ENCODE assay signal across 8 cellular contexts in the genomic region with DNA sequence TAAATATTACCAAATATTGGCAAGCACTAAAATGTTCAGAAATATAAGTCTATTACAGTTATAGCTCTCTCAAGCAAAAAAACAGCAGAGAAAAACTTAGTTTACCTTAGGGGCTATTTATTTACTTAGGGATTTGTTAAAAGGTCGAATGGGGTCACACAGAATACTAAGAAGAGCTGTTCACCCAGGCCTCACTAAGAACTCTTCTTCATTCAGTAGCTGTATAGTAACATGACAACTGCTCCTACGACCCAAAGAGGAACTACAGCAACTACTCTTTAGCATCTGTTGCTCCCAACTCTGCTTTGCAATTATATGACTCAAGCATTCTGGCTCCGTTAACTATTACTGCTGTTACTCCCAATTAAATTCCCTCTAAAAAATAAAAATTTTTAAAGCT.
DNase-seq lines count a peak whose midpoint lies in the region; FAIRE-seq and TF ChIP-seq lines count a peak whose summit lies in the region.
"Not testable (repeated sequence)": the region's sequence is repeated elsewhere in the genome, so short reads cannot be mapped to it uniquely, and the experiment has no call there.

No MANE protein-coding gene starts in this region.

- not testable (repeated sequence) for H2AFZ ChIP-seq in Karpas-422 (ENCODE audit: low read length)

- H3K4me3 Mint-ChIP-seq in activated CD4-positive, alpha-beta T cell treated with anti-CD3 and anti-CD28 coated beads, Interleukin-2, amount 10 ng/mL, durations not matched to agents 24 days and 14 days; nephron progenitor cell: not testable (repeated sequence)

- not testable (repeated sequence) for H3K4me3 ChIP-seq in Karpas-422 (ENCODE audit: low read length); bronchial epithelial cell (ENCODE audit: low read depth, low read length); fibroblast of mammary gland (ENCODE audit: control insufficient read depth, low read depth, low read length)

- TF ChIP-seq CTCF in bronchial epithelial cell (IDR thresholded peaks at IDR 0.05; ENCODE audit: insufficient read depth, low read length, severe bottlenecking); fibroblast of mammary gland (conservative IDR thresholded peaks at IDR 0.05; ENCODE audit: control insufficient read depth, insufficient read depth, low read depth, low read length); nephron progenitor cell (IDR thresholded peaks at IDR 0.05): not testable (repeated sequence)

- not testable (repeated sequence) for H3K27ac Mint-ChIP-seq in activated CD4-positive, alpha-beta T cell treated with anti-CD3 and anti-CD28 coated beads, Interleukin-2, amount 10 ng/mL, durations not matched to agents 24 days and 14 days
- peak overlapping the region; percentile 22 for H3K27ac Mint-ChIP-seq in nephron progenitor cell

- H3K4me1 Mint-ChIP-seq in activated CD4-positive, alpha-beta T cell treated with anti-CD3 and anti-CD28 coated beads, Interleukin-2, amount 10 ng/mL, durations not matched to agents 24 days and 14 days, result not testable (repeated sequence)
- peaks cover 33% of the 10 kb centered on the region for H3K4me1 Mint-ChIP-seq in nephron progenitor cell

- not testable (repeated sequence) for FAIRE-seq in bronchial epithelial cell (lab: Jason Lieb, UNC)

- H3K36me3 ChIP-seq in Karpas-422 (ENCODE audit: insufficient read depth, low read length); bronchial epithelial cell (ENCODE audit: control insufficient read depth, insufficient read depth, low read length): not testable (repeated sequence)

- H3K27me3 ChIP-seq in Karpas-422 (ENCODE audit: low read length); bronchial epithelial cell (ENCODE audit: control insufficient read depth, insufficient read depth, low read length): not testable (repeated sequence)

- H3K4me2 ChIP-seq in Karpas-422 (ENCODE audit: low read depth, low read length, poor library complexity, severe bottlenecking), result not testable (repeated sequence)

- H3K4me1 ChIP-seq in Karpas-422 (ENCODE audit: low read length), result not testable (repeated sequence)

- H3K79me2 ChIP-seq in Karpas-422 (ENCODE audit: low read length), result not testable (repeated sequence)

- H3K9me2 ChIP-seq in Karpas-422 (replicated peaks; ENCODE audit: insufficient read depth, low read length), result not testable (repeated sequence)

- not testable (repeated sequence) for H3K9me3 Mint-ChIP-seq in activated CD4-positive, alpha-beta T cell treated with anti-CD3 and anti-CD28 coated beads, Interleukin-2, amount 10 ng/mL, durations not matched to agents 24 days and 14 days
- peaks cover 12% of the 10 kb centered on the region for H3K9me3 Mint-ChIP-seq in nephron progenitor cell

- not testable (repeated sequence) for H3K9me3 ChIP-seq in Karpas-422 (ENCODE audit: low read length)

- not testable (repeated sequence) for H3K36me3 Mint-ChIP-seq in activated CD4-positive, alpha-beta T cell treated with anti-CD3 and anti-CD28 coated beads, Interleukin-2, amount 10 ng/mL, durations not matched to agents 24 days and 14 days (ENCODE audit: low read depth)
- H3K36me3 Mint-ChIP-seq in nephron progenitor cell (ENCODE audit: low read depth), result peaks cover 55% of the 10 kb centered on the region

- H4K20me1 ChIP-seq in Karpas-422 (ENCODE audit: insufficient read depth, low read depth, low read length), result not testable (repeated sequence)

- peak; percentile 26 for DNase-seq in EH (ENCODE audit: low read depth)
- DNase-seq in Karpas-422, result peak; percentile 42
- DNase-seq in activated CD4-positive, alpha-beta T cell treated with anti-CD3 and anti-CD28 coated beads, Interleukin-2, amount 10 ng/mL, durations not matched to agents 24 days and 14 days, result peak; percentile 59
- DNase-seq in bronchial epithelial cell (ENCODE audit: low read depth), result peak; percentile 2
- DNase-seq in fibroblast of mammary gland (ENCODE audit: low read depth), result peak; percentile 50
- DNase-seq in kidney tubule cell (ENCODE audit: low spot score), result peak; percentile 1
- DNase-seq in nephron progenitor cell; substantia nigra (lab: John Stamatoyannopoulos, UW): not testable (repeated sequence)

- intact Hi-C loops in activated CD4-positive, alpha-beta T cell treated with anti-CD3 and anti-CD28 coated beads, Interleukin-2, amount 10 ng/mL, durations not matched to agents 24 days and 14 days (cut with micrococcal nuclease), result not testable (repeated sequence)

- H3K27me3 Mint-ChIP-seq in activated CD4-positive, alpha-beta T cell treated with anti-CD3 and anti-CD28 coated beads, Interleukin-2, amount 10 ng/mL, durations not matched to agents 24 days and 14 days; nephron progenitor cell (ENCODE audit: low read depth, poor library complexity): not testable (repeated sequence)

- not testable (repeated sequence) for H3K27ac ChIP-seq in Karpas-422 (ENCODE audit: low read length)
- peak overlapping the region; percentile 87 for H3K27ac ChIP-seq in substantia nigra (ENCODE audit: low read depth, low read length, poor library complexity, severe bottlenecking)

- H3K9ac ChIP-seq in Karpas-422 (ENCODE audit: low read length), result not testable (repeated sequence)
